1 cellular context compared by ENCODE assay signal in the genomic region with DNA sequence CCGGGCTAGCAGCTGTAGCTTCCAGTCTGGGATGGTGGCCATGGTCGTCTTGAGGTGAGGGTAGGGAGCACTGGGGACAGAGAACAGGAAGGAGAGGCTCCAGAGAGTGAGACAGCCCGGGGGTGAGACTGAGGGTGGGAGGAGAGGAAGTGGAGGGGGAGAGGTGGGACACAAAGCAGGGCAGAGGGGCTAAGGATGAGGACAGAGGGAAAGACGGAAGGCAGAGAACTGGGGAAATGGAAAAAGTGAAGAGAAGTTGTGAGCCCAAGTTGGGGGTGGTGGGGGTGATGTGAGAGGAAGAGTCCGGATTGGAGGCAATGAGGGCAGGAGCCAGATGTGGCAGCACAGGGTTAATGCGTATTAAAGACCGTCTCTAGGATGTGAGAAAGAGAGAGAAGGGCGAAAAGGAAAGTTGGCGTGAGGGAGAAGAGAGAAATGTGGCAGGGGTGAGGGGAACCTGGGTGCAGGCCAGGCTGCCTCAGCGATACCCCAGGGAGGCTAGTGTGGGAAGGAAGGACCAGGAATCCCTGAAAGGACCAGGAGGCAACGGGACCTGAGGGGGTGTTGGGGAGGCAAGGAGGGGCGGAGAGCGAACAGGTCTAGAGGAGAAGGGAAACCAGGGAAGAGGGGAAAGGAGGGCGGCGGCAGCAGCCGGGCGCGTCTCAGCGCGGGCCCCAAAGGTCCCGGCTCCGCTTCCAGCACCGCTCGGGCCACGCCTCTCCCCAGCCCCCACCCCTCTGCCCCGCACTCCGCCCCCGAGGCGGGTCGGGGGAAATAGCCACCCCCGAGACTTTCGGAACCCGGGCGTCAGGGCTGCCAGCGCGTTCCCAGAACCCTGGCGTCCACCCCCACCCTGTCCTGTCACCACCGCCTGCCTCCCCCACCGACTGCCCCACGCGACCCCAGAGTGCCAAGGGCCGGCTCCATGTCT.
A peak's percentile ranks its signal among the peaks of the same experiment; 100 is the strongest.
TF ChIP-seq lines count a peak whose summit lies in the region.

A gene with protein sequence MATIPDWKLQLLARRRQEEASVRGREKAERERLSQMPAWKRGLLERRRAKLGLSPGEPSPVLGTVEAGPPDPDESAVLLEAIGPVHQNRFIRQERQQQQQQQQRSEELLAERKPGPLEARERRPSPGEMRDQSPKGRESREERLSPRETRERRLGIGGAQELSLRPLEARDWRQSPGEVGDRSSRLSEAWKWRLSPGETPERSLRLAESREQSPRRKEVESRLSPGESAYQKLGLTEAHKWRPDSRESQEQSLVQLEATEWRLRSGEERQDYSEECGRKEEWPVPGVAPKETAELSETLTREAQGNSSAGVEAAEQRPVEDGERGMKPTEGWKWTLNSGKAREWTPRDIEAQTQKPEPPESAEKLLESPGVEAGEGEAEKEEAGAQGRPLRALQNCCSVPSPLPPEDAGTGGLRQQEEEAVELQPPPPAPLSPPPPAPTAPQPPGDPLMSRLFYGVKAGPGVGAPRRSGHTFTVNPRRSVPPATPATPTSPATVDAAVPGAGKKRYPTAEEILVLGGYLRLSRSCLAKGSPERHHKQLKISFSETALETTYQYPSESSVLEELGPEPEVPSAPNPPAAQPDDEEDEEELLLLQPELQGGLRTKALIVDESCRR (minus strand): TSS at position 669 of the 931 bp plus-strand sequence. CDS start 627 bp downstream, at position 42.

TF ChIP-seq in HepG2, 621 proteins besides CTCF, POLR2A, EP300 and RAD21 (continued from another document and continues in another):
- TF ChIP-seq ZNF337 (CRISPR knock-in tag; IDR thresholded peaks at IDR 0.05; ENCODE audit: borderline replicate concordance, low read depth) (no peak), MAZ (IDR thresholded peaks at IDR 0.05; ENCODE audit: borderline replicate concordance, low read depth, low read length) (no peak), MAZ (CRISPR knock-in tag; IDR thresholded peaks at IDR 0.05; ENCODE audit: low read depth) (no peak), ZNF788 (CRISPR knock-in tag; IDR thresholded peaks at IDR 0.05; ENCODE audit: borderline replicate concordance) (0 out of 2 replicates have a peak, but pooled peaks have one; percentile 23), GABPB1 (CRISPR knock-in tag; IDR thresholded peaks at IDR 0.05) (no peak), ZNF30 (CRISPR knock-in tag; IDR thresholded peaks at IDR 0.05) (no peak), JUND (CRISPR knock-in tag; IDR thresholded peaks at IDR 0.05) (no peak), ZNF841 (CRISPR knock-in tag; IDR thresholded peaks at IDR 0.05; ENCODE audit: borderline replicate concordance) (no peak), ZNF879 (CRISPR knock-in tag; IDR thresholded peaks at IDR 0.05) (no peak), GATAD2A (CRISPR knock-in tag; IDR thresholded peaks at IDR 0.05) (no peak), ZBTB7A (CRISPR knock-in tag; IDR thresholded peaks at IDR 0.05) (no peak), ZNF20 (CRISPR knock-in tag; IDR thresholded peaks at IDR 0.05) (no peak), NFIC (IDR thresholded peaks at IDR 0.05; ENCODE audit: low read length) (no peak), KLF16 (CRISPR knock-in tag; IDR thresholded peaks at IDR 0.05) (no peak), HDAC1 (CRISPR knock-in tag; IDR thresholded peaks at IDR 0.05) (no peak), POLR2G (IDR thresholded peaks at IDR 0.05; ENCODE audit: low read depth, low read length) (no peak; the same call in 1 of the 2 replicates), MIER2 (CRISPR knock-in tag; IDR thresholded peaks at IDR 0.05) (no peak), ZNF180 (CRISPR knock-in tag; IDR thresholded peaks at IDR 0.05; ENCODE audit: borderline replicate concordance, low read depth) (no peak), ZNF740 (CRISPR knock-in tag; IDR thresholded peaks at IDR 0.05) (peak; percentile 49; the same call in 1 of the 2 replicates), SP140L (CRISPR knock-in tag; IDR thresholded peaks at IDR 0.05; ENCODE audit: borderline replicate concordance) (no peak), BCLAF1 (IDR thresholded peaks at IDR 0.05) (no peak), ZNF891 (CRISPR knock-in tag; IDR thresholded peaks at IDR 0.05) (no peak), JDP2 (CRISPR knock-in tag; IDR thresholded peaks at IDR 0.05; ENCODE audit: borderline replicate concordance) (no peak), ZNF263 (CRISPR knock-in tag; IDR thresholded peaks at IDR 0.05) (no peak), PBX3 (CRISPR knock-in tag; IDR thresholded peaks at IDR 0.05; ENCODE audit: borderline replicate concordance) (no peak), MBNL3 (CRISPR knock-in tag; conservative IDR thresholded peaks at IDR 0.05) (no peak), POGZ (CRISPR knock-in tag; IDR thresholded peaks at IDR 0.05) (no peak)
- TF ChIP-seq, protein P1, sequence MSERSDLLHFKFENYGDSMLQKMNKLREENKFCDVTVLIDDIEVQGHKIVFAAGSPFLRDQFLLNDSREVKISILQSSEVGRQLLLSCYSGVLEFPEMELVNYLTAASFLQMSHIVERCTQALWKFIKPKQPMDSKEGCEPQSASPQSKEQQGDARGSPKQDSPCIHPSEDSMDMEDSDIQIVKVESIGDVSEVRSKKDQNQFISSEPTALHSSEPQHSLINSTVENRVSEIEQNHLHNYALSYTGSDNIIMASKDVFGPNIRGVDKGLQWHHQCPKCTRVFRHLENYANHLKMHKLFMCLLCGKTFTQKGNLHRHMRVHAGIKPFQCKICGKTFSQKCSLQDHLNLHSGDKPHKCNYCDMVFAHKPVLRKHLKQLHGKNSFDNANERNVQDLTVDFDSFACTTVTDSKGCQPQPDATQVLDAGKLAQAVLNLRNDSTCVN (CRISPR knock-in tag; IDR thresholded peaks at IDR 0.05; ENCODE audit: borderline replicate concordance) = no peak
- TF ChIP-seq, protein P2, sequence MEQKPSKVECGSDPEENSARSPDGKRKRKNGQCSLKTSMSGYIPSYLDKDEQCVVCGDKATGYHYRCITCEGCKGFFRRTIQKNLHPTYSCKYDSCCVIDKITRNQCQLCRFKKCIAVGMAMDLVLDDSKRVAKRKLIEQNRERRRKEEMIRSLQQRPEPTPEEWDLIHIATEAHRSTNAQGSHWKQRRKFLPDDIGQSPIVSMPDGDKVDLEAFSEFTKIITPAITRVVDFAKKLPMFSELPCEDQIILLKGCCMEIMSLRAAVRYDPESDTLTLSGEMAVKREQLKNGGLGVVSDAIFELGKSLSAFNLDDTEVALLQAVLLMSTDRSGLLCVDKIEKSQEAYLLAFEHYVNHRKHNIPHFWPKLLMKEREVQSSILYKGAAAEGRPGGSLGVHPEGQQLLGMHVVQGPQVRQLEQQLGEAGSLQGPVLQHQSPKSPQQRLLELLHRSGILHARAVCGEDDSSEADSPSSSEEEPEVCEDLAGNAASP (CRISPR knock-in tag; IDR thresholded peaks at IDR 0.05; ENCODE audit: borderline replicate concordance) = no peak
- TF ChIP-seq, protein P3, sequence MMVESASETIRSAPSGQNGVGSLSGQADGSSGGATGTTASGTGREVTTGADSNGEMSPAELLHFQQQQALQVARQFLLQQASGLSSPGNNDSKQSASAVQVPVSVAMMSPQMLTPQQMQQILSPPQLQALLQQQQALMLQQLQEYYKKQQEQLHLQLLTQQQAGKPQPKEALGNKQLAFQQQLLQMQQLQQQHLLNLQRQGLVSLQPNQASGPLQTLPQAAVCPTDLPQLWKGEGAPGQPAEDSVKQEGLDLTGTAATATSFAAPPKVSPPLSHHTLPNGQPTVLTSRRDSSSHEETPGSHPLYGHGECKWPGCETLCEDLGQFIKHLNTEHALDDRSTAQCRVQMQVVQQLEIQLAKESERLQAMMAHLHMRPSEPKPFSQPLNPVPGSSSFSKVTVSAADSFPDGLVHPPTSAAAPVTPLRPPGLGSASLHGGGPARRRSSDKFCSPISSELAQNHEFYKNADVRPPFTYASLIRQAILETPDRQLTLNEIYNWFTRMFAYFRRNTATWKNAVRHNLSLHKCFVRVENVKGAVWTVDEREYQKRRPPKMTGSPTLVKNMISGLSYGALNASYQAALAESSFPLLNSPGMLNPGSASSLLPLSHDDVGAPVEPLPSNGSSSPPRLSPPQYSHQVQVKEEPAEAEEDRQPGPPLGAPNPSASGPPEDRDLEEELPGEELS (CRISPR knock-in tag; IDR thresholded peaks at IDR 0.05) = no peak
- TF ChIP-seq, protein P4, sequence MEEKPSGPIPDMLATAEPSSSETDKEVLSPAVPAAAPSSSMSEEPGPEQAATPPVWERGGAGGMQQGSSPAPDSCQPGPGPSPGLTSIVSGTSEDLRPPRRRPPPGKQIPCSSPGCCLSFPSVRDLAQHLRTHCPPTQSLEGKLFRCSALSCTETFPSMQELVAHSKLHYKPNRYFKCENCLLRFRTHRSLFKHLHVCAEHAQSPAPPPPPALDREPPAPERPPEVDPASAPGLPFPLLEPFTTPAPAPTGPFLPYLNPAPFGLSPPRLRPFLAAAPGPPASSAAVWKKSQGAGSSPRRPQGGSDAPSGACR (CRISPR knock-in tag; IDR thresholded peaks at IDR 0.05) = no peak
- TF ChIP-seq, protein P5, sequence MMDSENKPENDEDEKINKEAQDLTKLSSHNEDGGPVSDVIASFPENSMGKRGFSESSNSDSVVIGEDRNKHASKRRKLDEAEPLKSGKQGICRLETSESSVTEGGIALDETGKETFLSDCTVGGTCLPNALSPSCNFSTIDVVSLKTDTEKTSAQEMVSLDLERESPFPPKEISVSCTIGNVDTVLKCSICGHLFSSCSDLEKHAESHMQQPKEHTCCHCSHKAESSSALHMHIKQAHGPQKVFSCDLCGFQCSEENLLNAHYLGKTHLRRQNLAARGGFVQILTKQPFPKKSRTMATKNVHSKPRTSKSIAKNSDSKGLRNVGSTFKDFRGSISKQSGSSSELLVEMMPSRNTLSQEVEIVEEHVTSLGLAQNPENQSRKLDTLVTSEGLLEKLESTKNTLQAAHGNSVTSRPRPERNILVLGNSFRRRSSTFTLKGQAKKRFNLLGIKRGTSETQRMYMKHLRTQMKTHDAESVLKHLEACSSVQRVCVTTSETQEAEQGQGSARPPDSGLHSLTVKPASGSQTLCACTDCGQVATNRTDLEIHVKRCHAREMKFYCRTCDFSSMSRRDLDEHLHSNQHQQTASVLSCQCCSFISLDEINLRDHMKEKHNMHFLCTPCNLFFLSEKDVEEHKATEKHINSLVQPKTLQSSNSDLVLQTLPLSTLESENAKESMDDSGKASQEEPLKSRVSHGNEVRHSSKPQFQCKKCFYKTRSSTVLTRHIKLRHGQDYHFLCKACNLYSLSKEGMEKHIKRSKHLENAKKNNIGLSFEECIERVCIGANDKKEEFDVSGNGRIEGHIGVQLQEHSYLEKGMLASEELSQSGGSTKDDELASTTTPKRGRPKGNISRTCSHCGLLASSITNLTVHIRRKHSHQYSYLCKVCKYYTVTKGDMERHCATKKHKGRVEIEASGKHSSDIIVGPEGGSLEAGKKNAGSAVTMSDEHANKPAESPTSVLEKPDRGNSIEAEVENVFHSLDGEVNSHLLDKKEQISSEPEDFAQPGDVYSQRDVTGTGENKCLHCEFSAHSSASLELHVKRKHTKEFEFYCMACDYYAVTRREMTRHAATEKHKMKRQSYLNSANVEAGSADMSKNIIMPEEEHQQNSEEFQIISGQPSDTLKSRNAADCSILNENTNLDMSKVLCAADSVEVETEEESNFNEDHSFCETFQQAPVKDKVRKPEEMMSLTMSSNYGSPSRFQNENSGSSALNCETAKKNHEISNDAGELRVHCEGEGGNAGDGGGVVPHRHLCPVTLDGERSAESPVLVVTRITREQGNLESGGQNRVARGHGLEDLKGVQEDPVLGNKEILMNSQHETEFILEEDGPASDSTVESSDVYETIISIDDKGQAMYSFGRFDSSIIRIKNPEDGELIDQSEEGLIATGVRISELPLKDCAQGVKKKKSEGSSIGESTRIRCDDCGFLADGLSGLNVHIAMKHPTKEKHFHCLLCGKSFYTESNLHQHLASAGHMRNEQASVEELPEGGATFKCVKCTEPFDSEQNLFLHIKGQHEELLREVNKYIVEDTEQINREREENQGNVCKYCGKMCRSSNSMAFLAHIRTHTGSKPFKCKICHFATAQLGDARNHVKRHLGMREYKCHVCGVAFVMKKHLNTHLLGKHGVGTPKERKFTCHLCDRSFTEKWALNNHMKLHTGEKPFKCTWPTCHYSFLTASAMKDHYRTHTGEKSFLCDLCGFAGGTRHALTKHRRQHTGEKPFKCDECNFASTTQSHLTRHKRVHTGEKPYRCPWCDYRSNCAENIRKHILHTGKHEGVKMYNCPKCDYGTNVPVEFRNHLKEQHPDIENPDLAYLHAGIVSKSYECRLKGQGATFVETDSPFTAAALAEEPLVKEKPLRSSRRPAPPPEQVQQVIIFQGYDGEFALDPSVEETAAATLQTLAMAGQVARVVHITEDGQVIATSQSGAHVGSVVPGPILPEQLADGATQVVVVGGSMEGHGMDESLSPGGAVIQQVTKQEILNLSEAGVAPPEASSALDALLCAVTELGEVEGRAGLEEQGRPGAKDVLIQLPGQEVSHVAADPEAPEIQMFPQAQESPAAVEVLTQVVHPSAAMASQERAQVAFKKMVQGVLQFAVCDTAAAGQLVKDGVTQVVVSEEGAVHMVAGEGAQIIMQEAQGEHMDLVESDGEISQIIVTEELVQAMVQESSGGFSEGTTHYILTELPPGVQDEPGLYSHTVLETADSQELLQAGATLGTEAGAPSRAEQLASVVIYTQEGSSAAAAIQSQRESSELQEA (CRISPR knock-in tag; IDR thresholded peaks at IDR 0.05; ENCODE audit: not compliant biosample characterization) = no peak
- TF ChIP-seq, protein P6, sequence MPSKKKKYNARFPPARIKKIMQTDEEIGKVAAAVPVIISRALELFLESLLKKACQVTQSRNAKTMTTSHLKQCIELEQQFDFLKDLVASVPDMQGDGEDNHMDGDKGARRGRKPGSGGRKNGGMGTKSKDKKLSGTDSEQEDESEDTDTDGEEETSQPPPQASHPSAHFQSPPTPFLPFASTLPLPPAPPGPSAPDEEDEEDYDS (CRISPR knock-in tag; IDR thresholded peaks at IDR 0.05) = no peak
